In the genomic region with DNA sequence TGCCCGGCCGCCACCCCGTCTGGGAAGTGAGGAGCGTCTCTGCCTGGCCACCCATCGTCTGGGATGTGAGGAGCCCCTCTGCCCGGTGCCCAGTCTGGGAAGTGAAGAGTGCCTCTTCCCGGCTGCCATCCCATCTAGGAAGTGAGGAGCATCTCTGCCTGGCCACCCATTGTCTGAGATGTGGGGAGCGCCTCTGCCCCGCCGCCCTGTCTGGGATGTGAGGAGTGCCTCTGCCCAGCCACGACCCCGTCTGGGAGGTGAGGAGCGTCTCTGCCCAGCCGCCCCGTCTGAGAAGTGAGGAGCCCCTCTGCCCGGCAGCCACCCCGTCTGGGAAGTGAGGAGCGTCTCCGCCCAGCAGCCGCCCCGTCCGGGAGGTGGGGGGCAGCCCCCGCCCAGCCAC, we compare ENCODE assay signal across 7 cellular contexts. TPM values are rescaled to one million over a fixed set of nuclear protein-coding genes. Genes with fewer than 3 reads are reported as not detected.
"Had no signal": no experiment of that assay in that cellular context is flagged by ENCODE, and none has a peak within 500 bp of the region (broad histone marks: within the 10 kb centered on the region; RNA-seq: fewer than 3 reads in every experiment).

No MANE protein-coding gene starts in this region.

RNA-seq across cellular contexts. Expression of a gene that starts 10.1 kb away (rescaled TPM):
- total RNA-seq: GM23248, GM23338, H1, H4, H7, H9, HFFc6 had no signal

RNA-seq across cellular contexts. Expression of a gene that starts 17.6 kb away (rescaled TPM):
- total RNA-seq: GM23248, GM23338, H1, H4, H7, H9, HFFc6 had no signal
